In genomic region chr6:111732390-111732789, GRCh38 we compare ENCODE assay signal across 28 cellular contexts.
DNase-seq lines count a peak whose midpoint lies in the region; ATAC-seq and TF ChIP-seq lines count a peak whose summit lies in the region.
"Had no signal": no experiment of that assay in that cellular context is flagged by ENCODE, and none has a peak within 500 bp of the region (broad histone marks: within the 10 kb centered on the region; RNA-seq: fewer than 3 reads in every experiment).

No MANE protein-coding gene starts in this region.

- no peak overlapping the region for H3K4me3 ChIP-seq in CD4-positive, alpha-beta memory T cell (ENCODE audit: low read length in 2 of 2)
- no peak overlapping the region for H3K4me3 ChIP-seq in esophagus squamous epithelium
- H3K4me3 ChIP-seq: heart right ventricle, pancreas, stomach, tibial nerve had no signal

- H3K9me3 ChIP-seq in CD4-positive, alpha-beta memory T cell (ENCODE audit: control insufficient read depth in 1 of 2, low read length in 2 of 2): peaks cover 0 to 7% of the 10 kb centered on the region in 2 donors
- H3K9me3 ChIP-seq in esophagus squamous epithelium: peaks cover 0 to 8% (median 4%) of the 10 kb centered on the region in 3 donors
- H3K9me3 ChIP-seq: pancreas had no signal

- peaks cover 0 to 5% (median 0%) of the 10 kb centered on the region in 7 donors for H3K9me3 Mint-ChIP-seq in CD14-positive monocyte
- peaks cover 0 to 22% (median 12%) of the 10 kb centered on the region in 8 donors for H3K9me3 Mint-ChIP-seq in CD4-positive, alpha-beta memory T cell
- H3K9me3 Mint-ChIP-seq in brain: peaks cover 11 to 31% (median 17%) of the 10 kb centered on the region in 5 experiments
- peaks cover 0 to 24% (median 6%) of the 10 kb centered on the region in 9 donors for H3K9me3 Mint-ChIP-seq in naive thymus-derived CD8-positive, alpha-beta T cell

- no peaks in the 10 kb centered on the region for H3K27me3 ChIP-seq in CD4-positive, alpha-beta memory T cell (ENCODE audit: insufficient read depth, low read length)
- no peaks in the 10 kb centered on the region for H3K27me3 ChIP-seq in esophagus squamous epithelium
- H3K27me3 ChIP-seq: foreskin keratinocyte, heart right ventricle, pancreas, stomach, tibial nerve had no signal

- H3K4me3 Mint-ChIP-seq in CD14-positive monocyte: no peak overlapping the region
- peak overlapping the region in 2 of 8 donors; percentile 17 to 58 for H3K4me3 Mint-ChIP-seq in CD4-positive, alpha-beta memory T cell
- no peak overlapping the region for H3K4me3 Mint-ChIP-seq in brain
- H3K4me3 Mint-ChIP-seq in naive thymus-derived CD8-positive, alpha-beta T cell: no peak overlapping the region
- H3K4me3 Mint-ChIP-seq: activated naive CD8-positive, alpha-beta T cell treated with anti-CD3 and anti-CD28 coated beads, Interleukin-2, amount 10 ng/mL, durations not matched to agents 7 days and 5 days had no signal

- H3K27me3 Mint-ChIP-seq in CD14-positive monocyte (ENCODE audit: low read depth in 3 of 3) (no peaks in the 10 kb centered on the region), brain (no peaks in the 10 kb centered on the region)
- H3K27me3 Mint-ChIP-seq in CD4-positive, alpha-beta memory T cell: no peaks in the 10 kb centered on the region
- no peaks in the 10 kb centered on the region for H3K27me3 Mint-ChIP-seq in naive thymus-derived CD8-positive, alpha-beta T cell
- H3K27me3 Mint-ChIP-seq: activated naive CD8-positive, alpha-beta T cell treated with anti-CD3 and anti-CD28 coated beads, Interleukin-2, amount 10 ng/mL, durations not matched to agents 7 days and 5 days; naive B cell had no signal

- peaks cover 36% of the 10 kb centered on the region for H3K4me1 Mint-ChIP-seq in CD14-positive monocyte
- H3K4me1 Mint-ChIP-seq in CD4-positive, alpha-beta memory T cell: peaks cover 56 to 98% (median 83%) of the 10 kb centered on the region in 4 donors
- peaks cover 88% of the 10 kb centered on the region for H3K4me1 Mint-ChIP-seq in brain
- H3K4me1 Mint-ChIP-seq in naive thymus-derived CD8-positive, alpha-beta T cell: peaks cover 33 to 90% (median 79%) of the 10 kb centered on the region in 4 donors

- peaks cover 97% of the 10 kb centered on the region for H3K4me1 ChIP-seq in CD4-positive, alpha-beta memory T cell (ENCODE audit: insufficient read depth, low read length)
- H3K4me1 ChIP-seq in esophagus squamous epithelium: peaks cover 0 to 54% (median 7%) of the 10 kb centered on the region in 3 donors
- H3K4me1 ChIP-seq: pancreas had no signal

- H3K27ac ChIP-seq in CD4-positive, alpha-beta memory T cell (ENCODE audit: low read depth, low read length): no peak overlapping the region
- no peak overlapping the region for H3K27ac ChIP-seq in esophagus squamous epithelium
- H3K27ac ChIP-seq: foreskin keratinocyte, KMS-11, pancreas, stomach had no signal

- H3K27ac Mint-ChIP-seq in CD14-positive monocyte (peak overlapping the region in 4 of 7 donors; percentile 28 to 80 (median 35)), brain (peak overlapping the region in 3 of 5 experiments; percentile 54 to 94 (median 89))
- H3K27ac Mint-ChIP-seq in CD4-positive, alpha-beta memory T cell: peak overlapping the region in 6 of 7 donors; percentile 32 to 90 (median 88)
- peak overlapping the region in 7 of 10 donors; percentile 9 to 95 (median 87) for H3K27ac Mint-ChIP-seq in naive thymus-derived CD8-positive, alpha-beta T cell
- H3K27ac Mint-ChIP-seq: activated naive CD8-positive, alpha-beta T cell treated with anti-CD3 and anti-CD28 coated beads, Interleukin-2, amount 10 ng/mL, durations not matched to agents 7 days and 5 days had no signal

- peaks cover 36 to 49% of the 10 kb centered on the region in 2 donors for H3K36me3 Mint-ChIP-seq in CD14-positive monocyte
- H3K36me3 Mint-ChIP-seq in CD4-positive, alpha-beta memory T cell: peaks cover 67 to 77% of the 10 kb centered on the region in 2 donors
- peaks cover 66% of the 10 kb centered on the region for H3K36me3 Mint-ChIP-seq in brain
- H3K36me3 Mint-ChIP-seq in naive thymus-derived CD8-positive, alpha-beta T cell: peaks cover 0 to 37% (median 37%) of the 10 kb centered on the region in 3 donors

- WGBS in esophagus squamous epithelium, 2 donors: 86 to 97% methylated on average over 5 to 7 of the region's 7 CpGs

- CTCF ChIA-PET in CD4-positive, alpha-beta memory T cell (lab: Charles Lee; ENCODE audit: partially characterized antibody): interaction anchor here (0.8 to 0.9 kb wide), 2 partner anchors 10 to 22 kb away, joined by 3 read pairs; no protein-coding TSS in a partner anchor

- POLR2A ChIA-PET in CD4-positive, alpha-beta memory T cell (lab: Charles Lee; ENCODE audit: partially characterized antibody): interaction anchor here (0.9 to 1.1 kb wide), 2 partner anchors 9 to 142 kb away, joined by 3 read pairs; no protein-coding TSS in a partner anchor
- POLR2A ChIA-PET in naive thymus-derived CD8-positive, alpha-beta T cell (lab: Charles Lee): interaction anchor here (0.9 to 1.2 kb wide), 2 partner anchors 12 to 141 kb away, joined by 3 to 6 read pairs; partner anchors contain the start of gene FYN

- DNase-seq in CD14-positive monocyte (ENCODE audit: low spot score): no peak
- DNase-seq in CD4-positive, alpha-beta memory T cell: no peak
- no peak for DNase-seq in naive thymus-derived CD8-positive, alpha-beta T cell
- DNase-seq in Right ventricle myocardium inferior (ENCODE audit: missing footprints): no peak
- DNase-seq in esophagus squamous epithelium (lab: John Stamatoyannopoulos, UW): no peak
- DNase-seq: activated naive CD8-positive, alpha-beta T cell treated with anti-CD3 and anti-CD28 coated beads, Interleukin-2, amount 10 ng/mL, durations not matched to agents 7 days and 5 days; DMS153; effector CD4-positive, alpha-beta T cell; foreskin keratinocyte; H7; heart right ventricle; mesendoderm; naive B cell; NCI-H146; NCI-H526; pancreas; right cardiac atrium; SIG-M5; stimulated activated CD4-positive, alpha-beta T cell treated with anti-CD3 and anti-CD28 coated beads, Interleukin-12 subunit alpha, Interleukin-12 subunit beta, amount 100 ng/mL, for 4 hours; stimulated activated CD4-positive, alpha-beta T cell treated with anti-CD3 and anti-CD28 coated beads, Interleukin-4, amount 100 ng/mL, for 4 hours; stomach; SW 1271 had no signal

- intact Hi-C loops in CD14-positive monocyte (cut with micrococcal nuclease): no loop called here
- intact Hi-C loops in CD4-positive, alpha-beta memory T cell (cut with micrococcal nuclease): no loop called here
- intact Hi-C loops in Right ventricle myocardium inferior (cut with DNase I): no loop called here
- intact Hi-C loops in esophagus squamous epithelium (cut with DNase I): no loop called here

- no peak for ATAC-seq in naive thymus-derived CD8-positive, alpha-beta T cell
- ATAC-seq in Right ventricle myocardium inferior (no peak), GM18873 (IDR thresholded peaks at IDR 0.05; ENCODE audit: low FRiP score, unreplicated experiment) (no peak)
- ATAC-seq: foreskin keratinocyte, left lobe of liver, Panc1, right cardiac atrium had no signal

- no peak for TF ChIP-seq POLR2A in esophagus squamous epithelium (IDR thresholded peaks at IDR 0.05)

- peaks cover 18% of the 10 kb centered on the region for H3K36me3 ChIP-seq in CD4-positive, alpha-beta memory T cell (ENCODE audit: insufficient read depth, low read length)
- no peaks in the 10 kb centered on the region for H3K36me3 ChIP-seq in esophagus squamous epithelium
- H3K36me3 ChIP-seq: pancreas had no signal

- no peak for TF ChIP-seq CTCF in CD14-positive monocyte (IDR thresholded peaks at IDR 0.05)
- TF ChIP-seq CTCF in brain (conservative IDR thresholded peaks at IDR 0.05): no peak
- TF ChIP-seq CTCF in esophagus squamous epithelium (IDR thresholded peaks at IDR 0.05): no peak

Comparison
In these comparisons a context has a peak if more than half of its experiments do, and no peak if none do; other contexts are left out.
1. H3K27ac Mint-ChIP-seq: peak in every context shown above with its lines; median percentile 89 in brain; 88 in CD4-positive, alpha-beta memory T cell; 87 in naive thymus-derived CD8-positive, alpha-beta T cell; 35 in CD14-positive monocyte.